In the genomic region with DNA sequence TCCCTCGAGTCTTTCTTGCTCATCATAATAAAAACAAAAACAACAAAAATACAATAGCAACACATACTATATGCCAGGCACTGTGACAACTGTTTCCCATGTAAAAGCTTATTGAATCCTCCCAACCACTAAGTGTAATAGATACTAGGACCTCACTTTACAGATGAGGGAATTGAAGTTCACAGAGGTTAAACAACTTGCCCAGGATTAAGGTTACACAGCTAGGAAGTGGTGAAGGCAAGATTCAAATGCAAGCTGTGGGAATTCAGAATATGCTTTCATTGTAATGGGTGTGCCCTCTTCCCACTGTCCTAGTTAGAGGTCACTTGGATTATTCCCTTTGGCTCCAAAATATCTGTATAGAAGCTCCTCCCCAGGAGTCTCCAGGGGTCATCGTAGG, we compare ENCODE assay signal across 13 cellular contexts.
DNase-seq lines count a peak whose midpoint lies in the region; ATAC-seq, FAIRE-seq and TF ChIP-seq lines count a peak whose summit lies in the region.
"Had no signal": no experiment of that assay in that cellular context is flagged by ENCODE, and none has a peak within 500 bp of the region (broad histone marks: within the 10 kb centered on the region; RNA-seq: fewer than 3 reads in every experiment).

No MANE protein-coding gene starts in this region.

- H3K27me3 Mint-ChIP-seq in astrocyte (ENCODE audit: low read depth, unreplicated experiment) (no peaks in the 10 kb centered on the region), osteocyte (ENCODE audit: unreplicated experiment) (no peaks in the 10 kb centered on the region)
- H3K27me3 Mint-ChIP-seq: CD4-positive, CD25-positive, alpha-beta regulatory T cell had no signal

- peaks cover 14% of the 10 kb centered on the region for H3K4me1 Mint-ChIP-seq in astrocyte (ENCODE audit: low read depth, unreplicated experiment)
- peaks cover 76% of the 10 kb centered on the region for H3K4me1 Mint-ChIP-seq in osteocyte (ENCODE audit: unreplicated experiment)
- H3K4me1 Mint-ChIP-seq: CD4-positive, CD25-positive, alpha-beta regulatory T cell had no signal

- H4K20me1 ChIP-seq in astrocyte (ENCODE audit: insufficient read depth, low read length): no peaks in the 10 kb centered on the region
- H4K20me1 ChIP-seq: BLaER1 treated with 17β-estradiol and CSF1 and Interleukin-3, amounts not matched to agents 10 nM and 100 nM had no signal

- no peaks in the 10 kb centered on the region for H3K79me2 ChIP-seq in astrocyte (ENCODE audit: insufficient read depth, low read length)

- no peak for DNase-seq in astrocyte (ENCODE audit: low read depth)
- no peak for DNase-seq in esophagus muscularis mucosa (ENCODE audit: extremely low spot score)
- DNase-seq in osteocyte (ENCODE audit: extremely low spot score, unreplicated experiment): no peak
- no peak for DNase-seq in amniotic stem cell (lab: John Stamatoyannopoulos, UW)
- no peak for DNase-seq in ACHN
- DNase-seq: CD4-positive, CD25-positive, alpha-beta regulatory T cell; DMS53; GF-D8; H7 had no signal

- H2AFZ ChIP-seq in astrocyte (ENCODE audit: low read depth, low read length): no peak overlapping the region

- no peak for FAIRE-seq in astrocyte (lab: Jason Lieb, UNC)
- FAIRE-seq: GM19239 had no signal

- H3K4me3 Mint-ChIP-seq in astrocyte (ENCODE audit: unreplicated experiment) (no peak overlapping the region), osteocyte (ENCODE audit: unreplicated experiment) (no peak overlapping the region)
- H3K4me3 Mint-ChIP-seq: CD4-positive, CD25-positive, alpha-beta regulatory T cell had no signal

- H3K27me3 ChIP-seq in astrocyte (ENCODE audit: insufficient read depth, low read length): no peaks in the 10 kb centered on the region
- no peaks in the 10 kb centered on the region for H3K27me3 ChIP-seq in esophagus muscularis mucosa
- no peaks in the 10 kb centered on the region for H3K27me3 ChIP-seq in stomach smooth muscle (ENCODE audit: control insufficient read depth in 1 of 2, insufficient read depth in 2 of 2, low read length in 2 of 2)
- H3K27me3 ChIP-seq: BLaER1 treated with 17β-estradiol and CSF1 and Interleukin-3, amounts not matched to agents 10 nM and 100 nM had no signal

- intact Hi-C loops in esophagus muscularis mucosa (cut with DNase I): no loop called here

- H3K4me1 ChIP-seq in astrocyte (ENCODE audit: insufficient read depth, low read length) (peaks cover 17% of the 10 kb centered on the region), esophagus muscularis mucosa (peaks cover 1 to 61% (median 57%) of the 10 kb centered on the region in 4 donors), stomach smooth muscle (ENCODE audit: control insufficient read depth, insufficient read depth, low read length) (peaks cover 38% of the 10 kb centered on the region)

- H3K36me3 Mint-ChIP-seq in astrocyte (ENCODE audit: low read depth, unreplicated experiment) (peaks cover 2% of the 10 kb centered on the region), osteocyte (ENCODE audit: unreplicated experiment) (no peaks in the 10 kb centered on the region)
- H3K36me3 Mint-ChIP-seq: CD4-positive, CD25-positive, alpha-beta regulatory T cell had no signal

- in situ Hi-C loops in ACHN (cut with HindIII; ENCODE audit: low pct_ligation_motif_present, low pct_unique_long_range_greater_than_20kb, low sequenced_read_pairs): no loop called here

- 85% methylated on average over 2 of the region's 2 CpGs for WGBS in esophagus muscularis mucosa

- H3K36me3 ChIP-seq in astrocyte (ENCODE audit: insufficient read depth, low read length) (no peaks in the 10 kb centered on the region), esophagus muscularis mucosa (no peaks in the 10 kb centered on the region), stomach smooth muscle (ENCODE audit: control insufficient read depth in 2 of 2, insufficient read depth in 2 of 2, low read length in 2 of 2) (no peaks in the 10 kb centered on the region)
- H3K36me3 ChIP-seq: BLaER1 treated with 17β-estradiol and CSF1 and Interleukin-3, amounts not matched to agents 10 nM and 100 nM had no signal

- TF ChIP-seq POLR2A in esophagus muscularis mucosa (IDR thresholded peaks at IDR 0.05; ENCODE audit: low read depth): no peak

- no peak for TF ChIP-seq EP300 in esophagus muscularis mucosa (IDR thresholded peaks at IDR 0.05)

- H3K9me3 ChIP-seq in astrocyte (ENCODE audit: insufficient read depth, low read depth, low read length) (no peaks in the 10 kb centered on the region), esophagus muscularis mucosa (no peaks in the 10 kb centered on the region), stomach smooth muscle (ENCODE audit: control insufficient read depth in 2 of 2, low read length in 2 of 2) (no peaks in the 10 kb centered on the region)
- H3K9me3 ChIP-seq: BLaER1 treated with 17β-estradiol and CSF1 and Interleukin-3, amounts not matched to agents 10 nM and 100 nM had no signal

- H3K9ac ChIP-seq in astrocyte (ENCODE audit: low read length) (no peak overlapping the region), stomach smooth muscle (ENCODE audit: low read length in 2 of 2) (no peak overlapping the region)
- H3K9ac ChIP-seq: BLaER1 treated with 17β-estradiol and CSF1 and Interleukin-3, amounts not matched to agents 10 nM and 100 nM had no signal

- peaks cover 5% of the 10 kb centered on the region for H3K9me3 Mint-ChIP-seq in astrocyte (ENCODE audit: unreplicated experiment)
- H3K9me3 Mint-ChIP-seq in osteocyte (ENCODE audit: unreplicated experiment): no peaks in the 10 kb centered on the region
- H3K9me3 Mint-ChIP-seq: CD4-positive, CD25-positive, alpha-beta regulatory T cell had no signal

- H3K27ac ChIP-seq in astrocyte (ENCODE audit: low read depth, low read length) (no peak overlapping the region), esophagus muscularis mucosa (replicated peaks in 1 of 4) (peak overlapping the region; percentile 37 to 73 (median 68)), stomach smooth muscle (ENCODE audit: low read length) (peak overlapping the region; percentile 85)
- H3K27ac ChIP-seq: BLaER1 treated with 17β-estradiol and CSF1 and Interleukin-3, amounts not matched to agents 10 nM and 100 nM had no signal

- TF ChIP-seq CTCF in astrocyte (IDR thresholded peaks at IDR 0.05; ENCODE audit: insufficient read depth, low read depth, low read length): no peak
- TF ChIP-seq CTCF in esophagus muscularis mucosa (IDR thresholded peaks at IDR 0.05): no peak
- TF ChIP-seq CTCF in osteocyte (IDR thresholded peaks at IDR 0.05): no peak

- H3K27ac Mint-ChIP-seq in astrocyte (ENCODE audit: unreplicated experiment): peak overlapping the region; percentile 28
- peak overlapping the region; percentile 93 for H3K27ac Mint-ChIP-seq in osteocyte (ENCODE audit: unreplicated experiment)

- ATAC-seq in GM21576 (IDR thresholded peaks at IDR 0.05; ENCODE audit: unreplicated experiment): no peak

- H3K4me3 ChIP-seq in astrocyte (ENCODE audit: insufficient read depth, low read depth, low read length) (no peak overlapping the region), esophagus muscularis mucosa (no peak overlapping the region), stomach smooth muscle (ENCODE audit: low read length in 2 of 2) (no peak overlapping the region)
- H3K4me3 ChIP-seq: BLaER1 treated with 17β-estradiol and CSF1 and Interleukin-3, amounts not matched to agents 10 nM and 100 nM had no signal

- no peak overlapping the region for H3K4me2 ChIP-seq in astrocyte (ENCODE audit: low read length)
- H3K4me2 ChIP-seq: BLaER1 treated with 17β-estradiol and CSF1 and Interleukin-3, amounts not matched to agents 10 nM and 100 nM had no signal
